In the genomic region with DNA sequence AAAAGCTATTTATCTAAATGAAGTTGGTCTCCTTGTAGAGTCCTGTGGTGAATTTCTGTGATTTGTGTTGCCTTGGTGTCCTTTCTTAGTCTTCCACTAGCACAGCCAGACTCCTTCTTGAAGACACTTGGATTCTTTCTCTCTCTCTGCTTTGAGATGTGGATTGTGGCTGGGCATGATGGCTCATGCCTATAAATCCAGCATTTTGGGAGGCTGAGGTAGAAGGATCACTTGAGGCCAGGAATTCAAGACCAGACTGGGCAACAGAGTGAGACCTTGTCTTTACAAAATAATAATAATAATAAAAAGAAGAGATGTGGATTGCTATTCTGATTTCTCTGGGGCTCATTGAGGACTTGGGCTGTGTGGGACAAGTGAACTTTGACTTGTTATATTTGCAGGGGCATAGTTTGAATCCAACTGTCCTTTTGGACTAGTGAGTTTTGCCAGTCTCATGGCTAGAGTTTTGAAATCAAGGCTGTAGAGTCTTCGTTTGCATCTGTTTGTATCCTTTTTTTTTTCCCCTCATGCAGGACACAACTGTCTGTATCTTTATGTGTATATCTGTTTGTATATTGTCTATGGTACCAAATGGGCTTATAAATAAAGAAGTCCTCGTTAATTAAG, we compare ENCODE assay signal across 1 cellular context.
TF ChIP-seq lines count a peak whose summit lies in the region.

No MANE protein-coding gene starts in this region.

TF ChIP-seq in HepG2, 621 proteins besides CTCF, POLR2A, EP300 and RAD21 (continued from another document and continues in another):
- TF ChIP-seq NFKB2 (CRISPR knock-in tag; IDR thresholded peaks at IDR 0.05; ENCODE audit: borderline replicate concordance) (no peak), SIX1 (CRISPR knock-in tag; IDR thresholded peaks at IDR 0.05; ENCODE audit: borderline replicate concordance) (no peak), TFDP2 (CRISPR knock-in tag; IDR thresholded peaks at IDR 0.05) (peak; percentile 34; the same call in 1 of the 2 replicates), FOXA3 (CRISPR knock-in tag; IDR thresholded peaks at IDR 0.05) (peak; percentile 51; the same call in 1 of the 2 replicates), ZNF382 (CRISPR knock-in tag; IDR thresholded peaks at IDR 0.05; ENCODE audit: borderline replicate concordance) (no peak), LCORL (IDR thresholded peaks at IDR 0.05) (no peak), LCORL (CRISPR knock-in tag; IDR thresholded peaks at IDR 0.05) (peak; percentile 54), ZNF441 (CRISPR knock-in tag; IDR thresholded peaks at IDR 0.05; ENCODE audit: borderline replicate concordance) (0 out of 2 replicates have a peak, but pooled peaks have one; percentile 51), MYNN (CRISPR knock-in tag; IDR thresholded peaks at IDR 0.05; ENCODE audit: low read depth) (no peak), HOXA3 (CRISPR knock-in tag; IDR thresholded peaks at IDR 0.05) (peak; percentile 26; the same call in 1 of the 2 replicates), CHD4 (IDR thresholded peaks at IDR 0.05; ENCODE audit: borderline replicate concordance, low read length) (peak; percentile 69; the same call in 1 of the 2 replicates), CCAR2 (optimal IDR thresholded peaks at IDR 0.05; ENCODE audit: low read depth, low read length) (no peak), ELF4 (CRISPR knock-in tag; IDR thresholded peaks at IDR 0.05; ENCODE audit: borderline replicate concordance) (no peak), DRAP1 (CRISPR knock-in tag; IDR thresholded peaks at IDR 0.05) (no peak), ZNF644 (CRISPR knock-in tag; IDR thresholded peaks at IDR 0.05; ENCODE audit: low read depth) (peak; percentile 81), PPARG (CRISPR knock-in tag; conservative IDR thresholded peaks at IDR 0.05) (peak; percentile 63; the same call in 1 of the 2 replicates), ZNF160 (CRISPR knock-in tag; IDR thresholded peaks at IDR 0.05) (no peak), KAT2B (IDR thresholded peaks at IDR 0.05; ENCODE audit: borderline replicate concordance, low read depth, low read length) (no peak), SOX13 (IDR thresholded peaks at IDR 0.05) (no peak), SOX13 (CRISPR knock-in tag; conservative IDR thresholded peaks at IDR 0.05 in 1 of 2, IDR thresholded peaks at IDR 0.05 in 1 of 2) (peak in 1 of 2 experiments; percentile 52; a peak in 2 of 4 replicates), HNF4G (IDR thresholded peaks at IDR 0.05; ENCODE audit: borderline replicate concordance, low read depth, low read length) (peak; percentile 97), HNF4G (CRISPR knock-in tag; IDR thresholded peaks at IDR 0.05; ENCODE audit: borderline replicate concordance, low read depth) (peak; percentile 40; the same call in 1 of the 2 replicates), STAG1 (CRISPR knock-in tag; IDR thresholded peaks at IDR 0.05) (0 out of 2 replicates have a peak, but pooled peaks have one; percentile 2), FOXM1 (CRISPR knock-in tag; IDR thresholded peaks at IDR 0.05) (no peak), ZFP41 (CRISPR knock-in tag; IDR thresholded peaks at IDR 0.05; ENCODE audit: borderline replicate concordance) (no peak), CREBL2 (CRISPR knock-in tag; IDR thresholded peaks at IDR 0.05; ENCODE audit: borderline replicate concordance) (no peak), DMAP1 (CRISPR knock-in tag; IDR thresholded peaks at IDR 0.05) (0 out of 2 replicates have a peak, but pooled peaks have one; percentile 28), ZNF292 (CRISPR knock-in tag; IDR thresholded peaks at IDR 0.05; ENCODE audit: borderline replicate concordance, low read depth) (peak; percentile 56; the same call in 1 of the 2 replicates), SUZ12 (IDR thresholded peaks at IDR 0.05; ENCODE audit: low read depth, low read length) (no peak), ZNF33B (CRISPR knock-in tag; IDR thresholded peaks at IDR 0.05) (no peak), RELA (CRISPR knock-in tag; IDR thresholded peaks at IDR 0.05) (no peak), GATAD2A (CRISPR knock-in tag; IDR thresholded peaks at IDR 0.05) (peak; percentile 86), CENPBD1 (CRISPR knock-in tag; IDR thresholded peaks at IDR 0.05; ENCODE audit: borderline replicate concordance, low read depth) (no peak), GLMP (CRISPR knock-in tag; IDR thresholded peaks at IDR 0.05; ENCODE audit: borderline replicate concordance) (no peak), SRSF1 (optimal IDR thresholded peaks at IDR 0.05; ENCODE audit: low read depth, low read length) (no peak), ZNF235 (CRISPR knock-in tag; IDR thresholded peaks at IDR 0.05; ENCODE audit: borderline replicate concordance) (no peak), DNMT1 (CRISPR knock-in tag; IDR thresholded peaks at IDR 0.05) (no peak), ARID5B (CRISPR knock-in tag; IDR thresholded peaks at IDR 0.05) (peak; percentile 79), CENPX (CRISPR knock-in tag; IDR thresholded peaks at IDR 0.05) (no peak), ZNF619 (CRISPR knock-in tag; IDR thresholded peaks at IDR 0.05) (no peak), ZNF225 (CRISPR knock-in tag; IDR thresholded peaks at IDR 0.05) (no peak), NRL (CRISPR knock-in tag; IDR thresholded peaks at IDR 0.05; ENCODE audit: borderline replicate concordance) (no peak), ZNF777 (CRISPR knock-in tag; IDR thresholded peaks at IDR 0.05) (no peak), NCOA2 (CRISPR knock-in tag; IDR thresholded peaks at IDR 0.05) (peak; percentile 47; the same call in 1 of the 2 replicates), HDAC6 (IDR thresholded peaks at IDR 0.05; ENCODE audit: low read depth, low read length) (no peak), WIZ (CRISPR knock-in tag; IDR thresholded peaks at IDR 0.05) (no peak)
- TF ChIP-seq, protein P1, sequence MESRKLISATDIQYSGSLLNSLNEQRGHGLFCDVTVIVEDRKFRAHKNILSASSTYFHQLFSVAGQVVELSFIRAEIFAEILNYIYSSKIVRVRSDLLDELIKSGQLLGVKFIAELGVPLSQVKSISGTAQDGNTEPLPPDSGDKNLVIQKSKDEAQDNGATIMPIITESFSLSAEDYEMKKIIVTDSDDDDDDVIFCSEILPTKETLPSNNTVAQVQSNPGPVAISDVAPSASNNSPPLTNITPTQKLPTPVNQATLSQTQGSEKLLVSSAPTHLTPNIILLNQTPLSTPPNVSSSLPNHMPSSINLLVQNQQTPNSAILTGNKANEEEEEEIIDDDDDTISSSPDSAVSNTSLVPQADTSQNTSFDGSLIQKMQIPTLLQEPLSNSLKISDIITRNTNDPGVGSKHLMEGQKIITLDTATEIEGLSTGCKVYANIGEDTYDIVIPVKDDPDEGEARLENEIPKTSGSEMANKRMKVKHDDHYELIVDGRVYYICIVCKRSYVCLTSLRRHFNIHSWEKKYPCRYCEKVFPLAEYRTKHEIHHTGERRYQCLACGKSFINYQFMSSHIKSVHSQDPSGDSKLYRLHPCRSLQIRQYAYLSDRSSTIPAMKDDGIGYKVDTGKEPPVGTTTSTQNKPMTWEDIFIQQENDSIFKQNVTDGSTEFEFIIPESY (CRISPR knock-in tag; IDR thresholded peaks at IDR 0.05): no peak
- TF ChIP-seq, protein P2, sequence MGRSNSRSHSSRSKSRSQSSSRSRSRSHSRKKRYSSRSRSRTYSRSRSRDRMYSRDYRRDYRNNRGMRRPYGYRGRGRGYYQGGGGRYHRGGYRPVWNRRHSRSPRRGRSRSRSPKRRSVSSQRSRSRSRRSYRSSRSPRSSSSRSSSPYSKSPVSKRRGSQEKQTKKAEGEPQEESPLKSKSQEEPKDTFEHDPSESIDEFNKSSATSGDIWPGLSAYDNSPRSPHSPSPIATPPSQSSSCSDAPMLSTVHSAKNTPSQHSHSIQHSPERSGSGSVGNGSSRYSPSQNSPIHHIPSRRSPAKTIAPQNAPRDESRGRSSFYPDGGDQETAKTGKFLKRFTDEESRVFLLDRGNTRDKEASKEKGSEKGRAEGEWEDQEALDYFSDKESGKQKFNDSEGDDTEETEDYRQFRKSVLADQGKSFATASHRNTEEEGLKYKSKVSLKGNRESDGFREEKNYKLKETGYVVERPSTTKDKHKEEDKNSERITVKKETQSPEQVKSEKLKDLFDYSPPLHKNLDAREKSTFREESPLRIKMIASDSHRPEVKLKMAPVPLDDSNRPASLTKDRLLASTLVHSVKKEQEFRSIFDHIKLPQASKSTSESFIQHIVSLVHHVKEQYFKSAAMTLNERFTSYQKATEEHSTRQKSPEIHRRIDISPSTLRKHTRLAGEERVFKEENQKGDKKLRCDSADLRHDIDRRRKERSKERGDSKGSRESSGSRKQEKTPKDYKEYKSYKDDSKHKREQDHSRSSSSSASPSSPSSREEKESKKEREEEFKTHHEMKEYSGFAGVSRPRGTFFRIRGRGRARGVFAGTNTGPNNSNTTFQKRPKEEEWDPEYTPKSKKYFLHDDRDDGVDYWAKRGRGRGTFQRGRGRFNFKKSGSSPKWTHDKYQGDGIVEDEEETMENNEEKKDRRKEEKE (IDR thresholded peaks at IDR 0.05): no peak
- TF ChIP-seq, protein P3, sequence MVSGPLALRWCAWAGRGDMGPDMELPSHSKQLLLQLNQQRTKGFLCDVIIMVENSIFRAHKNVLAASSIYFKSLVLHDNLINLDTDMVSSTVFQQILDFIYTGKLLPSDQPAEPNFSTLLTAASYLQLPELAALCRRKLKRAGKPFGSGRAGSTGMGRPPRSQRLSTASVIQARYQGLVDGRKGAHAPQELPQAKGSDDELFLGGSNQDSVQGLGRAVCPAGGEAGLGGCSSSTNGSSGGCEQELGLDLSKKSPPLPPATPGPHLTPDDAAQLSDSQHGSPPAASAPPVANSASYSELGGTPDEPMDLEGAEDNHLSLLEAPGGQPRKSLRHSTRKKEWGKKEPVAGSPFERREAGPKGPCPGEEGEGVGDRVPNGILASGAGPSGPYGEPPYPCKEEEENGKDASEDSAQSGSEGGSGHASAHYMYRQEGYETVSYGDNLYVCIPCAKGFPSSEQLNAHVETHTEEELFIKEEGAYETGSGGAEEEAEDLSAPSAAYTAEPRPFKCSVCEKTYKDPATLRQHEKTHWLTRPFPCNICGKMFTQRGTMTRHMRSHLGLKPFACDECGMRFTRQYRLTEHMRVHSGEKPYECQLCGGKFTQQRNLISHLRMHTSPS (CRISPR knock-in tag; IDR thresholded peaks at IDR 0.05; ENCODE audit: low read depth): 0 out of 2 replicates have a peak, but pooled peaks have one; percentile 22
